Comparison of ENCODE assay signal across 26 cellular contexts in genomic region chr1:237170149-237170548, GRCh38.
"Had no signal": no experiment of that assay in that cellular context is flagged by ENCODE, and none has a peak within 500 bp of the region (broad histone marks: within the 10 kb centered on the region; RNA-seq: fewer than 3 reads in every experiment).

No MANE protein-coding gene starts in this region.

- DNase-seq: colonic mucosa; effector CD8-positive, alpha-beta T cell; endodermal cell; foreskin fibroblast; gastrocnemius medialis; islet precursor cell; kidney glomerular epithelial cell; left colon; natural killer cell; pancreas; retina; right lobe of liver; small intestine; stimulated activated CD4-positive, alpha-beta T cell treated with anti-CD3 and anti-CD28 coated beads, Interleukin-15, amount 100 ng/mL, for 24 hours; stimulated activated CD4-positive, alpha-beta T cell treated with anti-CD3 and anti-CD28 coated beads, Interleukin-2, amount 100 ng/mL, for 48 hours; stimulated activated naive B cell treated with anti-CD40 and anti-IgM and Interleukin-4, amounts not matched to agents 10 μg/mL and 1 μg/mL and 100 μg/mL, for 72 hours; upper lobe of left lung had no signal

- H3K27ac ChIP-seq: colonic mucosa, epithelial cell of prostate, gastrocnemius medialis, neutrophil, pancreas, right lobe of liver, thoracic aorta, tibial nerve, upper lobe of left lung had no signal

- H3K4me1 Mint-ChIP-seq: endodermal cell; memory B cell; natural killer cell; stimulated activated naive B cell treated with anti-CD40 and anti-IgM and Interleukin-4, amounts not matched to agents 10 μg/mL and 1 μg/mL and 100 μg/mL, for 72 hours had no signal

- H3K27me3 Mint-ChIP-seq: dendritic cell treated with granulocyte-macrophage colony-stimulating factor and Interleukin-4, amounts not matched to agents 40 ng/mL and 50 ng/mL, for 4 days had no signal

- H3K27ac Mint-ChIP-seq: dendritic cell treated with granulocyte-macrophage colony-stimulating factor and Interleukin-4, amounts not matched to agents 40 ng/mL and 50 ng/mL, for 4 days; endodermal cell; memory B cell; natural killer cell; stimulated activated naive B cell treated with anti-CD40 and anti-IgM and Interleukin-4, amounts not matched to agents 10 μg/mL and 1 μg/mL and 100 μg/mL, for 72 hours; stimulated activated naive CD8-positive, alpha-beta T cell treated with anti-CD3 and anti-CD28 coated beads, Interleukin-15, Interleukin-2, amounts not matched to agents 100 ng/mL and 50 ng/mL, for 24 hours had no signal

- H3K9me3 Mint-ChIP-seq: dendritic cell treated with granulocyte-macrophage colony-stimulating factor and Interleukin-4, amounts not matched to agents 40 ng/mL and 50 ng/mL, for 4 days; endodermal cell; memory B cell; stimulated activated naive CD8-positive, alpha-beta T cell treated with anti-CD3 and anti-CD28 coated beads, Interleukin-15, Interleukin-2, amounts not matched to agents 100 ng/mL and 50 ng/mL, for 24 hours had no signal

- H3K9me3 ChIP-seq: colonic mucosa, gastrocnemius medialis, neutrophil, pancreas, right lobe of liver, thoracic aorta, tibial nerve, upper lobe of left lung had no signal

- H3K27me3 ChIP-seq: colonic mucosa, gastrocnemius medialis, neutrophil, right lobe of liver, tibial nerve, upper lobe of left lung had no signal

- H3K36me3 ChIP-seq: colonic mucosa, gastrocnemius medialis, neutrophil, pancreas, right lobe of liver, thoracic aorta, tibial nerve, upper lobe of left lung had no signal

- H3K36me3 Mint-ChIP-seq: memory B cell; natural killer cell; stimulated activated naive B cell treated with anti-CD40 and anti-IgM and Interleukin-4, amounts not matched to agents 10 μg/mL and 1 μg/mL and 100 μg/mL, for 72 hours had no signal

- H3K4me1 ChIP-seq: colonic mucosa, gastrocnemius medialis, pancreas, right lobe of liver, tibial nerve, upper lobe of left lung had no signal

- ATAC-seq: esophagus mucosa; gastrocnemius medialis; left colon; natural killer cell; pancreas; right lobe of liver; stimulated activated naive B cell treated with anti-CD40 and anti-IgM and Interleukin-4, amounts not matched to agents 10 μg/mL and 1 μg/mL and 100 μg/mL, for 72 hours had no signal

- H3K4me3 Mint-ChIP-seq: dendritic cell treated with granulocyte-macrophage colony-stimulating factor and Interleukin-4, amounts not matched to agents 40 ng/mL and 50 ng/mL, for 4 days; endodermal cell; memory B cell; natural killer cell; stimulated activated naive B cell treated with anti-CD40 and anti-IgM and Interleukin-4, amounts not matched to agents 10 μg/mL and 1 μg/mL and 100 μg/mL, for 72 hours; stimulated activated naive CD8-positive, alpha-beta T cell treated with anti-CD3 and anti-CD28 coated beads, Interleukin-15, Interleukin-2, amounts not matched to agents 100 ng/mL and 50 ng/mL, for 24 hours had no signal

- H3K4me3 ChIP-seq: colonic mucosa, gastrocnemius medialis, lung, pancreas, right lobe of liver, thoracic aorta, tibial nerve, upper lobe of left lung had no signal
